In the genomic region with DNA sequence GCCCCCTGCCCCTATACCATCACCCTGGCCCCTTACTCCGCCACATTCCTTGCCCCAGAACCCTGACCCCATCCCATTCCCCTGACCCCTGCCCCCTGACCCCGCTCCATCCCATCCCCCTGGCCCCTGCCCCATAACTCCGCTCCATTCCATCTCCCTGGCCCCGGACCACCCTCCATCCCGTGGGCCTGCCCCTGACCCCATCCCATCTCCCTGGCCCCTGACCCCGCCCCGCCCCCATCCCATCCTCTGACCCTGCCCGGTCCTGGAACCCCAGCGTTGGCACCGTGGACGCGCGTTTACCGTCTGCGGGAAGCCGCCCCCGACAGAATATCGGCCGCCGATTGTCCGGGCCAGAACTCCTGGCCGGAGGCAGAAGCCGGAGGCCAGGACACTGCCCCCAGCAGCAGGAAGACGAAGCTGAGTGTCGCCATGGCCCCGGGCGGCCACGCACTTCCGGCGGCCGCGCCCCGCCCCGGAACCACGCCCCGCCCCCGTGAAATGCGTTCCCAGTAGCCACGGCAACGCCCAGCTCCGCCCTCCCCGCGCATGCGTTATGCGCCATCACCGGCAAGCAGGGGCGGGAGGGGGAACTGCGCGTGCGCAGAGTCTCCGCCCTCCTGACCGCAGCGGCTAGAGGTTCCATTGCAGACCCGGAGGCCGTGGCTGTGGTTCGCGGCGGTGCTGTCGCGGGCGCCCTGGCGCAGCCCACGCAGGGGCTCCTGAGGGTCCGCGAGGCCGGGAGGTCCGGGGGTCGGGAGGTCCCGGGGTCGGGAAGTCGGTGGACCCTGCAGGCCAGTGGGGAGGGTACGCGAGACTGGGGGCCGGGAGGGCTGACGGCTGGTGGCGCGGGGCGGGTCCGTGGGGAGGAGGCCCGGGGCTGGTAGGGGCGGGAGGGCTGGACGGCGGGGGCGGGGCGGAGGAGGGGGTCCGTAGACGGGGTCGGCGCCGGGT, we compare ENCODE assay signal across 1 cellular context.
TF ChIP-seq lines count a peak whose summit lies in the region.

A gene with protein sequence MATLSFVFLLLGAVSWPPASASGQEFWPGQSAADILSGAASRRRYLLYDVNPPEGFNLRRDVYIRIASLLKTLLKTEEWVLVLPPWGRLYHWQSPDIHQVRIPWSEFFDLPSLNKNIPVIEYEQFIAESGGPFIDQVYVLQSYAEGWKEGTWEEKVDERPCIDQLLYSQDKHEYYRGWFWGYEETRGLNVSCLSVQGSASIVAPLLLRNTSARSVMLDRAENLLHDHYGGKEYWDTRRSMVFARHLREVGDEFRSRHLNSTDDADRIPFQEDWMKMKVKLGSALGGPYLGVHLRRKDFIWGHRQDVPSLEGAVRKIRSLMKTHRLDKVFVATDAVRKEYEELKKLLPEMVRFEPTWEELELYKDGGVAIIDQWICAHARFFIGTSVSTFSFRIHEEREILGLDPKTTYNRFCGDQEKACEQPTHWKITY (minus strand): TSS at position 458 of the 954 bp plus-strand sequence. CDS start 24 bp downstream, at position 434.

TF ChIP-seq in HepG2, 621 proteins besides CTCF, POLR2A, EP300 and RAD21 (continued from another document):
- TF ChIP-seq, protein P1, sequence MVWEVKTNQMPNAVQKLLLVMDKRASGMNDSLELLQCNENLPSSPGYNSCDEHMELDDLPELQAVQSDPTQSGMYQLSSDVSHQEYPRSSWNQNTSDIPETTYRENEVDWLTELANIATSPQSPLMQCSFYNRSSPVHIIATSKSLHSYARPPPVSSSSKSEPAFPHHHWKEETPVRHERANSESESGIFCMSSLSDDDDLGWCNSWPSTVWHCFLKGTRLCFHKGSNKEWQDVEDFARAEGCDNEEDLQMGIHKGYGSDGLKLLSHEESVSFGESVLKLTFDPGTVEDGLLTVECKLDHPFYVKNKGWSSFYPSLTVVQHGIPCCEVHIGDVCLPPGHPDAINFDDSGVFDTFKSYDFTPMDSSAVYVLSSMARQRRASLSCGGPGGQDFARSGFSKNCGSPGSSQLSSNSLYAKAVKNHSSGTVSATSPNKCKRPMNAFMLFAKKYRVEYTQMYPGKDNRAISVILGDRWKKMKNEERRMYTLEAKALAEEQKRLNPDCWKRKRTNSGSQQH (CRISPR knock-in tag; IDR thresholded peaks at IDR 0.05; ENCODE audit: low read depth), result no peak
- peak; percentile 73 for TF ChIP-seq MNT (IDR thresholded peaks at IDR 0.05)
- no peak for TF ChIP-seq FOXK1 (CRISPR knock-in tag; IDR thresholded peaks at IDR 0.05; ENCODE audit: borderline replicate concordance, low read depth)
- no peak for TF ChIP-seq ZNF775 (CRISPR knock-in tag; IDR thresholded peaks at IDR 0.05; ENCODE audit: borderline replicate concordance)
- TF ChIP-seq ADNP (CRISPR knock-in tag; IDR thresholded peaks at IDR 0.05), result no peak
- TF ChIP-seq GATAD2A (CRISPR knock-in tag; IDR thresholded peaks at IDR 0.05), result no peak
- TF ChIP-seq RARG (CRISPR knock-in tag; IDR thresholded peaks at IDR 0.05; ENCODE audit: low read depth), result no peak
